1 cellular context compared by ENCODE assay signal in genomic region chr1:155911156-155912055, GRCh38.
TF ChIP-seq lines count a peak whose summit lies in the region.

A gene with protein sequence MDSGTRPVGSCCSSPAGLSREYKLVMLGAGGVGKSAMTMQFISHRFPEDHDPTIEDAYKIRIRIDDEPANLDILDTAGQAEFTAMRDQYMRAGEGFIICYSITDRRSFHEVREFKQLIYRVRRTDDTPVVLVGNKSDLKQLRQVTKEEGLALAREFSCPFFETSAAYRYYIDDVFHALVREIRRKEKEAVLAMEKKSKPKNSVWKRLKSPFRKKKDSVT (minus strand): TSS chr1:155911349. CDS start chr1:155910761, 588 bp downstream.

TF ChIP-seq in HepG2, 621 proteins besides CTCF, POLR2A, EP300 and RAD21 (continued from another document and continues in another):
- TF ChIP-seq ZNF512B (CRISPR knock-in tag; IDR thresholded peaks at IDR 0.05; ENCODE audit: borderline replicate concordance) (no peak), ZKSCAN1 (IDR thresholded peaks at IDR 0.05; ENCODE audit: low read length) (no peak), ZNF142 (CRISPR knock-in tag; IDR thresholded peaks at IDR 0.05) (no peak), ARID5B (CRISPR knock-in tag; IDR thresholded peaks at IDR 0.05) (peak; percentile 16; the same call in 1 of the 2 replicates), ZNF589 (CRISPR knock-in tag; conservative IDR thresholded peaks at IDR 0.05) (no peak), ZNF18 (CRISPR knock-in tag; IDR thresholded peaks at IDR 0.05; ENCODE audit: insufficient replicate concordance) (no peak), ZNF737 (CRISPR knock-in tag; IDR thresholded peaks at IDR 0.05; ENCODE audit: borderline replicate concordance) (no peak), SP4 (CRISPR knock-in tag; IDR thresholded peaks at IDR 0.05) (peak; percentile 76; the same call in 1 of the 2 replicates), MAFF (IDR thresholded peaks at IDR 0.05; ENCODE audit: low read depth, low read length) (no peak), ZNF616 (CRISPR knock-in tag; IDR thresholded peaks at IDR 0.05; ENCODE audit: low read depth) (no peak), RFXAP (CRISPR knock-in tag; IDR thresholded peaks at IDR 0.05; ENCODE audit: borderline replicate concordance) (no peak), SAP130 (CRISPR knock-in tag; IDR thresholded peaks at IDR 0.05; ENCODE audit: low read depth) (peak; percentile 63), ZNF879 (CRISPR knock-in tag; IDR thresholded peaks at IDR 0.05) (no peak), ZMAT3 (CRISPR knock-in tag; conservative IDR thresholded peaks at IDR 0.05) (no peak), PRMT3 (CRISPR knock-in tag; IDR thresholded peaks at IDR 0.05; ENCODE audit: borderline replicate concordance, low read depth) (no peak), EZH2 (conservative IDR thresholded peaks at IDR 0.05; ENCODE audit: low read depth, low read length) (no peak), ZMYM2 (CRISPR knock-in tag; IDR thresholded peaks at IDR 0.05) (no peak), MATR3 (CRISPR knock-in tag; IDR thresholded peaks at IDR 0.05) (no peak), ZNF776 (CRISPR knock-in tag; IDR thresholded peaks at IDR 0.05) (no peak), NFRKB (IDR thresholded peaks at IDR 0.05) (no peak), HNF4G (IDR thresholded peaks at IDR 0.05; ENCODE audit: borderline replicate concordance, low read depth, low read length) (no peak), HNF4G (CRISPR knock-in tag; IDR thresholded peaks at IDR 0.05; ENCODE audit: borderline replicate concordance, low read depth) (no peak), TERF1 (CRISPR knock-in tag; IDR thresholded peaks at IDR 0.05) (no peak), ZNF292 (CRISPR knock-in tag; IDR thresholded peaks at IDR 0.05; ENCODE audit: borderline replicate concordance, low read depth) (no peak), CHD4 (IDR thresholded peaks at IDR 0.05; ENCODE audit: borderline replicate concordance, low read length) (no peak), ZNF17 (CRISPR knock-in tag; IDR thresholded peaks at IDR 0.05) (no peak), ETV6 (CRISPR knock-in tag; conservative IDR thresholded peaks at IDR 0.05) (no peak), ZNF670 (CRISPR knock-in tag; IDR thresholded peaks at IDR 0.05; ENCODE audit: borderline replicate concordance) (no peak), KAT2B (IDR thresholded peaks at IDR 0.05; ENCODE audit: borderline replicate concordance, low read depth, low read length) (no peak), NFE2L1 (CRISPR knock-in tag; IDR thresholded peaks at IDR 0.05; ENCODE audit: borderline replicate concordance) (no peak), ZSCAN9 (CRISPR knock-in tag; IDR thresholded peaks at IDR 0.05; ENCODE audit: borderline replicate concordance) (no peak; the same call in 1 of the 2 replicates)
- TF ChIP-seq, protein P1, sequence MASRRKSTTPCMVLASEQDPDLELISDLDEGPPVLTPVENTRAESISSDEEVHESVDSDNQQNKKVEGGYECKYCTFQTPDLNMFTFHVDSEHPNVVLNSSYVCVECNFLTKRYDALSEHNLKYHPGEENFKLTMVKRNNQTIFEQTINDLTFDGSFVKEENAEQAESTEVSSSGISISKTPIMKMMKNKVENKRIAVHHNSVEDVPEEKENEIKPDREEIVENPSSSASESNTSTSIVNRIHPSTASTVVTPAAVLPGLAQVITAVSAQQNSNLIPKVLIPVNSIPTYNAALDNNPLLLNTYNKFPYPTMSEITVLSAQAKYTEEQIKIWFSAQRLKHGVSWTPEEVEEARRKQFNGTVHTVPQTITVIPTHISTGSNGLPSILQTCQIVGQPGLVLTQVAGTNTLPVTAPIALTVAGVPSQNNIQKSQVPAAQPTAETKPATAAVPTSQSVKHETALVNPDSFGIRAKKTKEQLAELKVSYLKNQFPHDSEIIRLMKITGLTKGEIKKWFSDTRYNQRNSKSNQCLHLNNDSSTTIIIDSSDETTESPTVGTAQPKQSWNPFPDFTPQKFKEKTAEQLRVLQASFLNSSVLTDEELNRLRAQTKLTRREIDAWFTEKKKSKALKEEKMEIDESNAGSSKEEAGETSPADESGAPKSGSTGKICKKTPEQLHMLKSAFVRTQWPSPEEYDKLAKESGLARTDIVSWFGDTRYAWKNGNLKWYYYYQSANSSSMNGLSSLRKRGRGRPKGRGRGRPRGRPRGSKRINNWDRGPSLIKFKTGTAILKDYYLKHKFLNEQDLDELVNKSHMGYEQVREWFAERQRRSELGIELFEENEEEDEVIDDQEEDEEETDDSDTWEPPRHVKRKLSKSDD (CRISPR knock-in tag; IDR thresholded peaks at IDR 0.05; ENCODE audit: low read depth), result no peak
- TF ChIP-seq, protein P2, sequence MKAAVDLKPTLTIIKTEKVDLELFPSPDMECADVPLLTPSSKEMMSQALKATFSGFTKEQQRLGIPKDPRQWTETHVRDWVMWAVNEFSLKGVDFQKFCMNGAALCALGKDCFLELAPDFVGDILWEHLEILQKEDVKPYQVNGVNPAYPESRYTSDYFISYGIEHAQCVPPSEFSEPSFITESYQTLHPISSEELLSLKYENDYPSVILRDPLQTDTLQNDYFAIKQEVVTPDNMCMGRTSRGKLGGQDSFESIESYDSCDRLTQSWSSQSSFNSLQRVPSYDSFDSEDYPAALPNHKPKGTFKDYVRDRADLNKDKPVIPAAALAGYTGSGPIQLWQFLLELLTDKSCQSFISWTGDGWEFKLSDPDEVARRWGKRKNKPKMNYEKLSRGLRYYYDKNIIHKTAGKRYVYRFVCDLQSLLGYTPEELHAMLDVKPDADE (CRISPR knock-in tag; IDR thresholded peaks at IDR 0.05), result no peak
- TF ChIP-seq, protein P3, sequence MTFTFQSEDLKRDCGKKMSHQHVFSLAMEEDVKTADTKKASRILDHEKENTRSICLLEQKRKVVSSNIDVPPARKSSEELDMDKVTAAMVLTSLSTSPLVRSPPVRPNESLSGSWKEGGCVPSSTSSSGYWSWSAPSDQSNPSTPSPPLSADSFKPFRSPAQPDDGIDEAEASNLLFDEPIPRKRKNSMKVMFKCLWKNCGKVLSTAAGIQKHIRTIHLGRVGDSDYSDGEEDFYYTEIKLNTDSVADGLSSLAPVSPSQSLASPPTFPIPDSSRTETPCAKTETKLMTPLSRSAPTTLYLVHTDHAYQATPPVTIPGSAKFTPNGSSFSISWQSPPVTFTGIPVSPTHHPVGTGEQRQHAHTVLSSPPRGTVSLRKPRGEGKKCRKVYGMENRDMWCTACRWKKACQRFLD (CRISPR knock-in tag; IDR thresholded peaks at IDR 0.05; ENCODE audit: borderline replicate concordance), result no peak
